Comparison of ENCODE assay signal across 17 cellular contexts in genomic region chr5:83864652-83865051, GRCh38.
"Had no signal": no experiment of that assay in that cellular context is flagged by ENCODE, and none has a peak within 500 bp of the region (broad histone marks: within the 10 kb centered on the region; RNA-seq: fewer than 3 reads in every experiment).

No MANE protein-coding gene starts in this region.

- ATAC-seq: activated CD4-positive, CD25-positive, alpha-beta regulatory T cell treated with anti-CD3 and anti-CD28 coated beads, Interleukin-2, amount 50 U/mL, for 24 hours; activated CD8-positive, alpha-beta memory T cell treated with anti-CD3 and anti-CD28 coated beads, Interleukin-2, amount 10 ng/mL, durations not matched to agents 7 days and 5 days; activated naive CD4-positive, alpha-beta T cell treated with anti-CD3 and anti-CD28 coated beads, Interleukin-2, amount 50 U/mL, for 72 hours; body of pancreas; stimulated activated naive CD8-positive, alpha-beta T cell treated with anti-CD3 and anti-CD28 coated beads, Interleukin-15, Interleukin-2, amounts not matched to agents 100 U/mL and 50 U/mL, for 24 hours had no signal

- H3K9me3 Mint-ChIP-seq: activated T-cell treated with anti-CD3 and anti-CD28 coated beads, Interleukin-2, amount 50 U/mL, for 24 hours had no signal

- H3K27me3 Mint-ChIP-seq: activated CD8-positive, alpha-beta memory T cell treated with anti-CD3 and anti-CD28 coated beads, Interleukin-2, amount 10 ng/mL, durations not matched to agents 7 days and 5 days; activated T-cell treated with anti-CD3 and anti-CD28 coated beads, Interleukin-2, amount 50 U/mL, for 24 hours had no signal

- H3K27ac ChIP-seq: body of pancreas, coronary artery, suprapubic skin, upper lobe of left lung had no signal

- H3K27ac Mint-ChIP-seq: activated CD8-positive, alpha-beta memory T cell treated with anti-CD3 and anti-CD28 coated beads, Interleukin-2, amount 10 ng/mL, durations not matched to agents 7 days and 5 days; activated naive CD4-positive, alpha-beta T cell treated with anti-CD3 and anti-CD28 coated beads, Interleukin-2, amount 50 U/mL, for 72 hours; activated T-cell treated with anti-CD3 and anti-CD28 coated beads, Interleukin-2, amount 50 U/mL, for 24 hours; nephron progenitor cell had no signal

- H3K36me3 Mint-ChIP-seq: activated CD8-positive, alpha-beta memory T cell treated with anti-CD3 and anti-CD28 coated beads, Interleukin-2, amount 10 ng/mL, durations not matched to agents 7 days and 5 days; activated naive CD4-positive, alpha-beta T cell treated with anti-CD3 and anti-CD28 coated beads, Interleukin-2, amount 50 U/mL, for 72 hours had no signal

- H3K4me1 Mint-ChIP-seq: activated CD8-positive, alpha-beta memory T cell treated with anti-CD3 and anti-CD28 coated beads, Interleukin-2, amount 10 ng/mL, durations not matched to agents 7 days and 5 days had no signal

- H3K36me3 ChIP-seq: suprapubic skin, upper lobe of left lung had no signal

- H3K4me3 ChIP-seq: body of pancreas, coronary artery, suprapubic skin, upper lobe of left lung had no signal

- DNase-seq: activated CD4-positive, alpha-beta T cell treated with anti-CD3 and anti-CD28 coated beads, Interleukin-2, amount 50 U/mL, for 4 hours; activated CD8-positive, alpha-beta memory T cell treated with anti-CD3 and anti-CD28 coated beads, Interleukin-2, amount 10 ng/mL, durations not matched to agents 7 days and 5 days; activated effector memory CD4-positive, alpha-beta T cell treated with anti-CD3 and anti-CD28 coated beads, Interleukin-2, amount 50 U/mL, for 16 hours; activated T-cell treated with anti-CD3 and anti-CD28 coated beads, Interleukin-2, amount 50 U/mL, for 24 hours; amniotic stem cell; body of pancreas; central memory CD4-positive, alpha-beta T cell; effector CD4-positive, alpha-beta T cell; kidney; nephron progenitor cell; stimulated activated CD4-positive, alpha-beta T cell treated with anti-CD3 and anti-CD28 coated beads, Interleukin-12 subunit alpha, Interleukin-12 subunit beta, amount 100 ng/mL, for 4 hours; stimulated activated naive CD8-positive, alpha-beta T cell treated with anti-CD3 and anti-CD28 coated beads, Interleukin-15, Interleukin-2, amounts not matched to agents 100 U/mL and 50 U/mL, for 24 hours; upper lobe of left lung had no signal

- H3K4me1 ChIP-seq: body of pancreas, suprapubic skin, upper lobe of left lung had no signal

- H3K27me3 ChIP-seq: body of pancreas, suprapubic skin, upper lobe of left lung had no signal

- H3K4me3 Mint-ChIP-seq: activated CD8-positive, alpha-beta memory T cell treated with anti-CD3 and anti-CD28 coated beads, Interleukin-2, amount 10 ng/mL, durations not matched to agents 7 days and 5 days; activated T-cell treated with anti-CD3 and anti-CD28 coated beads, Interleukin-2, amount 50 U/mL, for 24 hours; nephron progenitor cell had no signal

- H3K9me3 ChIP-seq: body of pancreas, suprapubic skin, upper lobe of left lung had no signal
